Comparison of ENCODE assay signal across 15 cellular contexts in the genomic region with DNA sequence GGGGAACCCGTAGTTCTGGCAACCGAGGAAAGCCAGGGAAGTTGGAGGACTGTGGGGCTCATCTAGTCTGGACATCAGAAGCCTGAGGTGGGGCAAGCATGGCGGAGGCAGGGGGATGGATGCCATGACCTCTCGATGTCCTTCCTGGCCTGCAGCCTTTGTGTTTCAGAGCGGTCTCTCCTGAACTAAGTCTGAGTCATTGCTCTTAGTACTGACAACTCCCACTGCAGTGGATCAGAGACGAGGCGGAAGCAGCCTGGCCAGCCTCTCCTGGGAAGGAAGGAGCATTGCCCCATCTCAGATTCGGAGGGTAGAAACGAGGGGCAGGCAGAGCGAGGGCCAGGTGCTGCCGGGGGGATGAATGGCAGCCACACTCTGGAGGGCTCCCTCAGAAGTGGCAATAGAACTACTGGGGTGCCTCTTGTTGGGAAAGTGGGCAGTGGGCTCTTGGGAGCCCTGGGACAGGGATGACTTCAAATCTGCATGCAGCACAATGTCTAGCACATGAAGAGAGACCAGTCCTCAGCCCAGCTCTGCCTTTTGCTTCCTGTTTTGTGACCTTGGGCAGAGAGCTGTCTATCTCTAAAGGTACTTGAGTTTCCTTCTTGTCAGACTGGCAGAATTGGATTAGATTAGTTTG. TPM values are rescaled to one million over a fixed set of nuclear protein-coding genes. Genes with fewer than 3 reads are reported as not detected.
DNase-seq lines count a peak whose midpoint lies in the region; ATAC-seq and TF ChIP-seq lines count a peak whose summit lies in the region.
"Had no signal": no experiment of that assay in that cellular context is flagged by ENCODE, and none has a peak within 500 bp of the region (broad histone marks: within the 10 kb centered on the region; RNA-seq: fewer than 3 reads in every experiment).

No MANE protein-coding gene starts in this region.

- H3K27ac ChIP-seq in HL-60 (replicated peaks) (no peak overlapping the region), SJSA1 (peak overlapping the region; percentile 73), OCI-LY7 (ENCODE audit: low read depth, low read length, poor library complexity, severe bottlenecking) (no peak overlapping the region), transverse colon (no peak overlapping the region)
- H3K27ac ChIP-seq: uterus had no signal

- TF ChIP-seq EP300 in transverse colon (IDR thresholded peaks at IDR 0.05; ENCODE audit: low read depth) = no peak

- peaks cover 6% of the 10 kb centered on the region for H3K36me3 Mint-ChIP-seq in T-helper 17 cell (ENCODE audit: low read depth)
- H3K36me3 Mint-ChIP-seq: activated naive CD4-positive, alpha-beta T cell treated with anti-CD3 and anti-CD28 coated beads, Interleukin-2, amount 10 ng/mL, durations not matched to agents 7 days and 5 days had no signal

- H3K4me1 ChIP-seq in SJSA1 (replicated peaks) (peaks cover 25% of the 10 kb centered on the region), OCI-LY7 (ENCODE audit: insufficient read depth, low read length, poor library complexity, severe bottlenecking) (peaks cover 17% of the 10 kb centered on the region), transverse colon (peaks cover 3 to 27% (median 16%) of the 10 kb centered on the region in 4 donors)

- BruUV-seq in OCI-LY7 (replicated peaks; lab: Mats Ljungman, UMichigan) = no TSS peak

- in situ Hi-C loops in transverse colon (cut with MboI; ENCODE audit: low pct_ligation_motif_present in 1 of 4, low pct_unique_long_range_greater_than_20kb in 1 of 4, low sequenced_read_pairs in 3 of 4) = no loop called here

- no peak overlapping the region for H3K4me2 ChIP-seq in OCI-LY7 (ENCODE audit: low read length)

- H3K4me3 ChIP-seq in AG10803 (ENCODE audit: low read length) = no peak overlapping the region
- no peak overlapping the region for H3K4me3 ChIP-seq in HL-60 (replicated peaks; ENCODE audit: insufficient read depth, low read length)
- no peak overlapping the region for H3K4me3 ChIP-seq in SJSA1
- no peak overlapping the region for H3K4me3 ChIP-seq in OCI-LY7 (ENCODE audit: low read depth, low read length, poor library complexity, severe bottlenecking)
- no peak overlapping the region for H3K4me3 ChIP-seq in transverse colon
- H3K4me3 ChIP-seq: uterus had no signal

- H4K20me1 ChIP-seq in OCI-LY7 (ENCODE audit: insufficient read depth, low read length) = no peaks in the 10 kb centered on the region

- H3K27me3 ChIP-seq in HL-60 (ENCODE audit: insufficient read depth, poor library complexity, severe bottlenecking) = peaks cover 17% of the 10 kb centered on the region
- H3K27me3 ChIP-seq in SJSA1 (replicated peaks) = peaks cover 21% of the 10 kb centered on the region
- peaks cover 83% of the 10 kb centered on the region for H3K27me3 ChIP-seq in transverse colon
- H3K27me3 ChIP-seq: uterus had no signal

- no peaks in the 10 kb centered on the region for H3K79me2 ChIP-seq in OCI-LY7 (ENCODE audit: insufficient read depth, low read depth, low read length)

- peak; percentile 58 for DNase-seq in AG10803 (ENCODE audit: low read depth)
- DNase-seq in HL-60 (ENCODE audit: low read depth in 1 of 2, low spot score in 1 of 2) = peak; percentile 42 to 44
- peak; percentile 44 to 59 for DNase-seq in SJSA1 (ENCODE audit: low read depth in 1 of 2, low spot score in 2 of 2)
- DNase-seq in fibroblast of gingiva (ENCODE audit: low read depth) = peak; percentile 47
- no peak for DNase-seq in OCI-LY7 (ENCODE audit: low spot score)
- DNase-seq in transverse colon = no peak
- DNase-seq in T-helper 17 cell = no peak
- no peak for DNase-seq in activated effector memory CD4-positive, alpha-beta T cell treated with Interleukin-2 at 50 U/mL for 16 hours
- DNase-seq: activated CD4-positive, alpha-beta T cell treated with anti-CD3 and anti-CD28 coated beads, Interleukin-2, amount 50 U/mL, for 4 hours; activated naive CD4-positive, alpha-beta T cell treated with anti-CD3 and anti-CD28 coated beads, Interleukin-2, amount 10 ng/mL, durations not matched to agents 7 days and 5 days; cortex of kidney; NCI-H1092; stimulated activated CD8-positive, alpha-beta memory T cell treated with anti-CD3 and anti-CD28 coated beads, Interleukin-4, amount 100 ng/mL, for 48 hours; uterus had no signal

- no peak for TF ChIP-seq POLR2A in transverse colon (IDR thresholded peaks at IDR 0.05)

- CTCF ChIA-PET in OCI-LY7 (lab: Charles Lee; ENCODE audit: unreplicated experiment) = interaction anchor here (3.9 kb wide), 1 partner anchor 21 kb away, joined by 23 read pairs; no protein-coding TSS in a partner anchor

- H3K9me3 ChIP-seq in SJSA1 (replicated peaks) = no peaks in the 10 kb centered on the region
- no peaks in the 10 kb centered on the region for H3K9me3 ChIP-seq in OCI-LY7 (ENCODE audit: low read length)
- H3K9me3 ChIP-seq in transverse colon = no peaks in the 10 kb centered on the region
- no peaks in the 10 kb centered on the region for H3K9me3 ChIP-seq in T-helper 17 cell (ENCODE audit: control insufficient read depth, low read length, poor library complexity, severe bottlenecking)
- H3K9me3 ChIP-seq: uterus had no signal

- no peak overlapping the region for H2AFZ ChIP-seq in OCI-LY7 (ENCODE audit: low read length)

- intact Hi-C loops in OCI-LY7 (cut with micrococcal nuclease; ENCODE audit: unreplicated experiment) = no loop called here
- intact Hi-C loops in transverse colon (cut with DNase I; ENCODE audit: low total_unique reads) = no loop called here

- H3K27me3 Mint-ChIP-seq in T-helper 17 cell = peaks cover 51% of the 10 kb centered on the region

- no peak overlapping the region for H3K27ac Mint-ChIP-seq in T-helper 17 cell
- H3K27ac Mint-ChIP-seq: activated naive CD4-positive, alpha-beta T cell treated with anti-CD3 and anti-CD28 coated beads, Interleukin-2, amount 10 ng/mL, durations not matched to agents 7 days and 5 days had no signal

- H3K4me1 Mint-ChIP-seq in T-helper 17 cell = peaks cover 18% of the 10 kb centered on the region

- POLR2A ChIA-PET in OCI-LY7 (lab: Charles Lee) = interaction anchor here (3.2 kb wide), 1 partner anchor 22 kb away, joined by 18 read pairs; no protein-coding TSS in a partner anchor

- H3K36me3 ChIP-seq in SJSA1 (no peaks in the 10 kb centered on the region), OCI-LY7 (ENCODE audit: insufficient read depth, low read length) (no peaks in the 10 kb centered on the region), transverse colon (no peaks in the 10 kb centered on the region)
- H3K36me3 ChIP-seq: uterus had no signal

- ATAC-seq in T-helper 17 cell = no peak

- WGBS in transverse colon (ENCODE audit: low coverage in 1 of 2), 2 donors = 75 to 100% methylated on average over 2 to 11 of the region's 11 CpGs

- TF ChIP-seq CTCF in AG10803 (conservative IDR thresholded peaks at IDR 0.05; ENCODE audit: low read length) (no peak), HL-60 (IDR thresholded peaks at IDR 0.05; ENCODE audit: insufficient read depth, low read length) (no peak), OCI-LY7 (conservative IDR thresholded peaks at IDR 0.05; ENCODE audit: low read length) (no peak), transverse colon (IDR thresholded peaks at IDR 0.05) (no peak)

- H3K4me3 Mint-ChIP-seq in T-helper 17 cell = no peak overlapping the region
- H3K4me3 Mint-ChIP-seq: activated naive CD4-positive, alpha-beta T cell treated with anti-CD3 and anti-CD28 coated beads, Interleukin-2, amount 10 ng/mL, durations not matched to agents 7 days and 5 days had no signal

- H3K9me2 ChIP-seq in OCI-LY7 (ENCODE audit: insufficient read depth, low read length) = no peaks in the 10 kb centered on the region

RNA-seq across cellular contexts. Expression of a gene that starts 3.6 kb away (rescaled TPM):
- total RNA-seq in SJSA1 (2014; rRNA removed; shearing (Covaris generic)) = not detected in 2 replicates
- 0.03 TPM in 1 of 2 replicates, not detected in the other for total RNA-seq in OCI-LY7 (2014; rRNA removed; shearing (Covaris generic))
- total RNA-seq in OCI-LY7 (2022) = not detected in 2 replicates
- total RNA-seq in transverse colon = not detected
- not detected for total RNA-seq in T-helper 17 cell
- total RNA-seq: NCI-H460 had no signal

RNA-seq across cellular contexts. Expression of a gene that starts 29.3 kb away (rescaled TPM):
- total RNA-seq in SJSA1 (2014; rRNA removed; shearing (Covaris generic)) = 1,822 and 2,517 TPM in 2 replicates
- total RNA-seq in OCI-LY7 (2014; rRNA removed; shearing (Covaris generic)) = 4,395 and 6,079 TPM in 2 replicates
- total RNA-seq in OCI-LY7 (2022) = 3,132 and 3,168 TPM in 2 replicates
- 1,000 to 10,000 TPM; 1,146 to 2,715 (median 2,002) TPM for total RNA-seq in transverse colon
- total RNA-seq in T-helper 17 cell = 1,000 to 10,000 TPM; 3,035 to 3,199 TPM

RNA-seq across cellular contexts. Expression of a gene that starts 31.9 kb away (rescaled TPM):
- total RNA-seq in SJSA1 (2014; rRNA removed; shearing (Covaris generic)) = 0.94 and 2.9 TPM in 2 replicates
- 17.9 and 23.7 TPM in 2 replicates for total RNA-seq in OCI-LY7 (2014; rRNA removed; shearing (Covaris generic))
- total RNA-seq in OCI-LY7 (2022) = 30.9 and 35.5 TPM in 2 replicates
- total RNA-seq in transverse colon = 10 to 100 TPM; 10.1 to 21.7 (median 11.6) TPM
- total RNA-seq in T-helper 17 cell = 10 to 100 TPM; 21.4 to 21.9 TPM

Comparison
In these comparisons a context has a peak if more than half of its experiments do, and no peak if none do; other contexts are left out.
1. DNase-seq: peak in AG10803 (single experiment), HL-60 (2 of 2), SJSA1 (2 of 2) and fibroblast of gingiva (single experiment); none in OCI-LY7 (single experiment), transverse colon (single experiment), T-helper 17 cell (0 of 3) and activated effector memory CD4-positive, alpha-beta T cell treated with Interleukin-2 at 50 U/mL for 16 hours (single experiment).